Comparison of ENCODE assay signal across 16 cellular contexts in the genomic region with DNA sequence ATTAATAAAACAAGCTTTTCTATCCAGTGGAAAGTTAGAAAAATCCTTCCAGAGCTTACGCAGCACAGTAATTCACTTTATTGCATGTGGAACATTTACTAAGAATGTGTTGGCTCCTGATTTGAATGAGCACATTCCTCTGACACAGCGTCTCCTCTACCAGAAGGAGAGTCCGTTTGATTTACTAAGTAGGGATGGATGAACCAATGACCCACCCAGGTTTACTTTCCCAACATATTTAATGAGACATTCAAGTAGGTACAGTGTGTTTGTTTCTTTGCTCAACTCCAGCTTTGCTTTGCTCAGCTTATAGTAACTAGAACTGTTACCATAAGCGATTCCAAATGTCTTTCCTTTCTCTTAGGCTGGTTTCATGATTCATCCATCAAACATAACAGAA.
DNase-seq lines count a peak whose midpoint lies in the region; ATAC-seq and TF ChIP-seq lines count a peak whose summit lies in the region.
"Had no signal": no experiment of that assay in that cellular context is flagged by ENCODE, and none has a peak within 500 bp of the region (broad histone marks: within the 10 kb centered on the region; RNA-seq: fewer than 3 reads in every experiment).

No MANE protein-coding gene starts in this region.

- H2AFZ ChIP-seq in Loucy (ENCODE audit: low read length): 0 out of 2 replicates have a peak overlapping the region, but pooled peaks have one; percentile 19

- H3K36me3 Mint-ChIP-seq in effector memory CD8-positive, alpha-beta T cell (ENCODE audit: insufficient read depth): no peaks in the 10 kb centered on the region
- H3K36me3 Mint-ChIP-seq: CD8-positive, alpha-beta T cell had no signal

- H3K36me3 ChIP-seq in Loucy (ENCODE audit: insufficient read depth, low read length): no peaks in the 10 kb centered on the region
- H3K36me3 ChIP-seq: BLaER1 treated with 17β-estradiol and CSF1 and Interleukin-3, amounts not matched to agents 10 nM and 100 nM had no signal

- H3K27ac Mint-ChIP-seq in effector memory CD8-positive, alpha-beta T cell: no peak overlapping the region
- H3K27ac Mint-ChIP-seq: B cell; CD8-positive, alpha-beta T cell; H9 had no signal

- TF ChIP-seq CTCF in Loucy (conservative IDR thresholded peaks at IDR 0.05; ENCODE audit: low read length): no peak

- H3K27me3 ChIP-seq in Loucy (ENCODE audit: insufficient read depth, low read length, poor library complexity, severe bottlenecking): no peaks in the 10 kb centered on the region

- H3K27me3 Mint-ChIP-seq in effector memory CD8-positive, alpha-beta T cell: no peaks in the 10 kb centered on the region
- H3K27me3 Mint-ChIP-seq: B cell had no signal

- no peak overlapping the region for H3K4me2 ChIP-seq in Loucy (ENCODE audit: low read depth, low read length, poor library complexity, severe bottlenecking)
- H3K4me2 ChIP-seq: BLaER1 treated with 17β-estradiol and CSF1 and Interleukin-3, amounts not matched to agents 10 nM and 100 nM had no signal

- no peaks in the 10 kb centered on the region for H4K20me1 ChIP-seq in Loucy (ENCODE audit: insufficient read depth, low read length, poor library complexity, severe bottlenecking)
- H4K20me1 ChIP-seq: BLaER1 treated with 17β-estradiol and CSF1 and Interleukin-3, amounts not matched to agents 10 nM and 100 nM had no signal

- peaks cover 8% of the 10 kb centered on the region for H3K4me1 ChIP-seq in Loucy (ENCODE audit: insufficient read depth, low read length, poor library complexity, severe bottlenecking)
- H3K4me1 ChIP-seq: BLaER1 treated with 17β-estradiol and CSF1 and Interleukin-3, amounts not matched to agents 10 nM and 100 nM had no signal

- no peak overlapping the region for H3K4me3 Mint-ChIP-seq in effector memory CD8-positive, alpha-beta T cell
- H3K4me3 Mint-ChIP-seq: B cell; CD8-positive, alpha-beta T cell; H9 had no signal

- no peaks in the 10 kb centered on the region for H3F3A ChIP-seq in Loucy (ENCODE audit: low read depth)

- H3K4me3 ChIP-seq in Loucy (ENCODE audit: low read length, poor library complexity, severe bottlenecking): no peak overlapping the region
- H3K4me3 ChIP-seq: BLaER1 treated with 17β-estradiol and CSF1 and Interleukin-3, amounts not matched to agents 10 nM and 100 nM; K562 had no signal

- H3K9me3 ChIP-seq in Loucy (ENCODE audit: insufficient read depth, low read depth, low read length): no peaks in the 10 kb centered on the region

- DNase-seq in GM03348 (ENCODE audit: low spot score) (peak; percentile 6), left kidney (ENCODE audit: low read depth, low spot score) (peak; percentile 57), NCI-H446 (lab: John Stamatoyannopoulos, UW) (no peak)
- DNase-seq in effector memory CD8-positive, alpha-beta T cell: no peak
- no peak for DNase-seq in stimulated activated CD4-positive, alpha-beta T cell treated with anti-CD3 and anti-CD28 coated beads, Interleukin-4, amount 100 ng/mL, for 1 hour
- DNase-seq: ACHN; Calu3; CD8-positive, alpha-beta T cell; DMS79 treated with DMSO at 0.1 percent for 48 hours; H9; IMR-90 had no signal

- H3K79me2 ChIP-seq in Loucy (ENCODE audit: insufficient read depth, low read length): no peaks in the 10 kb centered on the region

- no peaks in the 10 kb centered on the region for H3K9me2 ChIP-seq in Loucy (replicated peaks; ENCODE audit: low read depth, low read length)

- no peak overlapping the region for H3K9ac ChIP-seq in Loucy (ENCODE audit: low read depth, low read length, poor library complexity, severe bottlenecking)
- H3K9ac ChIP-seq: BLaER1 treated with 17β-estradiol and CSF1 and Interleukin-3, amounts not matched to agents 10 nM and 100 nM had no signal

- no peaks in the 10 kb centered on the region for H3K9me3 Mint-ChIP-seq in effector memory CD8-positive, alpha-beta T cell
- H3K9me3 Mint-ChIP-seq: CD8-positive, alpha-beta T cell had no signal

- no peak for ATAC-seq in effector memory CD8-positive, alpha-beta T cell (replicated peaks)
- no peak for ATAC-seq in GM18873 (IDR thresholded peaks at IDR 0.05; ENCODE audit: low FRiP score, unreplicated experiment)
- ATAC-seq: CD8-positive, alpha-beta T cell; K562 had no signal

- H3K4me1 Mint-ChIP-seq in effector memory CD8-positive, alpha-beta T cell (ENCODE audit: low read depth in 2 of 2): peaks cover 0 to 2% of the 10 kb centered on the region in 2 donors
- H3K4me1 Mint-ChIP-seq: B cell, H9 had no signal

Comparison
In these comparisons a context has a peak if more than half of its experiments do, and no peak if none do; other contexts are left out.
1. DNase-seq: peak in GM03348 (single experiment) and left kidney (single experiment); none in effector memory CD8-positive, alpha-beta T cell (0 of 3), stimulated activated CD4-positive, alpha-beta T cell treated with anti-CD3 and anti-CD28 coated beads, Interleukin-4, amount 100 ng/mL, for 1 hour (single experiment) and NCI-H446 (0 of 2).